8 cellular contexts compared by ENCODE assay signal in genomic region chr4:184472540-184473264, GRCh38. TPM values are rescaled to one million over a fixed set of nuclear protein-coding genes. Genes with fewer than 3 reads are reported as not detected.
DNase-seq lines count a peak whose midpoint lies in the region; ATAC-seq, FAIRE-seq and TF ChIP-seq lines count a peak whose summit lies in the region.

No MANE protein-coding gene starts in this region.

- peak overlapping the region; percentile 84 for H2AFZ ChIP-seq in endothelial cell of umbilical vein (ENCODE audit: low read depth, low read length)

- no peaks in the 10 kb centered on the region for H3K9me1 ChIP-seq in endothelial cell of umbilical vein (replicated peaks; ENCODE audit: control insufficient read depth, extremely low read depth, insufficient read depth, low read length)

- DNase-seq in NCI-H82 (lab: John Stamatoyannopoulos, UW) = peak; percentile 58
- DNase-seq in NCI-H82 treated with DMSO at 0.1 percent for 48 hours (lab: John Stamatoyannopoulos, UW; ENCODE audit: unreplicated experiment) = no peak
- DNase-seq in NCI-H69 (lab: John Stamatoyannopoulos, UW) = peak; percentile 68
- peak; percentile 85 for DNase-seq in activated CD8-positive, alpha-beta memory T cell treated with anti-CD3 and anti-CD28 coated beads, Interleukin-2, amount 50 U/mL, for 48 hours
- peak; percentile 75 for DNase-seq in endothelial cell of umbilical vein (ENCODE audit: low read depth, low spot score)
- DNase-seq in stimulated activated naive B cell treated with anti-CD40 and anti-IgM and Interleukin-4, amounts not matched to agents 10 μg/mL and 1 μg/mL and 100 μg/mL, for 72 hours = peak; percentile 67

- H3K4me2 ChIP-seq in endothelial cell of umbilical vein (ENCODE audit: insufficient read depth, low read length) = peak overlapping the region; percentile 86

- no peaks in the 10 kb centered on the region for H4K20me1 ChIP-seq in endothelial cell of umbilical vein (replicated peaks; ENCODE audit: control insufficient read depth, extremely low read depth, insufficient read depth, low read length)

- peak; percentile 43 for FAIRE-seq in endothelial cell of umbilical vein (lab: Jason Lieb, UNC)

- H3K9me3 ChIP-seq in endothelial cell of umbilical vein (replicated peaks; ENCODE audit: control insufficient read depth, insufficient read depth, low read length) = no peaks in the 10 kb centered on the region
- no peaks in the 10 kb centered on the region for H3K9me3 ChIP-seq in mesodermal cell (ENCODE audit: control insufficient read depth, low read length)

- no TSS peak for BruUV-seq in endothelial cell of umbilical vein (replicated peaks; lab: Mats Ljungman, UMichigan)

- peaks cover 39 to 69% of the 10 kb centered on the region in 2 donors for H3K4me1 Mint-ChIP-seq in stimulated activated naive B cell treated with anti-CD40 and anti-IgM and Interleukin-4, amounts not matched to agents 10 μg/mL and 1 μg/mL and 100 μg/mL, for 72 hours

- dilution Hi-C loops in endothelial cell of umbilical vein (cut with MboI; ENCODE audit: extremely low pct_ligation_motif_present, low sequenced_read_pairs) = no loop called here

- H3K4me3 ChIP-seq in endothelial cell of umbilical vein (replicated peaks in 1 of 3; ENCODE audit: insufficient read depth in 1 of 3, low read depth in 1 of 3, low read length in 3 of 3) (peak overlapping the region; percentile 62 to 86 (median 66)), mesodermal cell (ENCODE audit: extremely low read depth, insufficient read depth, low read length, poor library complexity, severe bottlenecking) (peak overlapping the region; percentile 90)

- peak overlapping the region; percentile 80 for H3K27ac ChIP-seq in endothelial cell of umbilical vein (ENCODE audit: insufficient read depth, low read depth, low read length)
- peak overlapping the region; percentile 76 for H3K27ac ChIP-seq in mesodermal cell (ENCODE audit: low read depth, low read length, severe bottlenecking)

- no peaks in the 10 kb centered on the region for H3K27me3 Mint-ChIP-seq in stimulated activated naive B cell treated with anti-CD40 and anti-IgM and Interleukin-4, amounts not matched to agents 10 μg/mL and 1 μg/mL and 100 μg/mL, for 72 hours

- H3K36me3 ChIP-seq in endothelial cell of umbilical vein (ENCODE audit: control insufficient read depth in 2 of 2, extremely low read depth in 1 of 2, insufficient read depth in 2 of 2, low read length in 2 of 2) (no peaks in the 10 kb centered on the region), mesodermal cell (ENCODE audit: control insufficient read depth, insufficient read depth, low read length) (no peaks in the 10 kb centered on the region)

- peak overlapping the region; percentile 81 for H3K9ac ChIP-seq in endothelial cell of umbilical vein (replicated peaks; ENCODE audit: extremely low read depth, insufficient read depth, low read length)

- H3K4me1 ChIP-seq in endothelial cell of umbilical vein (ENCODE audit: control insufficient read depth, extremely low read depth, insufficient read depth, low read length) (peaks cover 26% of the 10 kb centered on the region), mesodermal cell (ENCODE audit: control insufficient read depth, insufficient read depth, low read length, poor library complexity, severe bottlenecking) (no peaks in the 10 kb centered on the region)

- no peaks in the 10 kb centered on the region for H3K9me3 Mint-ChIP-seq in stimulated activated naive B cell treated with anti-CD40 and anti-IgM and Interleukin-4, amounts not matched to agents 10 μg/mL and 1 μg/mL and 100 μg/mL, for 72 hours

- POLR2A ChIA-PET in endothelial cell of umbilical vein (lab: Charles Lee) = no interaction called here

- peak overlapping the region; percentile 91 to 93 for H3K4me3 Mint-ChIP-seq in stimulated activated naive B cell treated with anti-CD40 and anti-IgM and Interleukin-4, amounts not matched to agents 10 μg/mL and 1 μg/mL and 100 μg/mL, for 72 hours

- CTCF ChIA-PET in endothelial cell of umbilical vein (lab: Charles Lee) = interaction anchor here (0.6 to 0.9 kb wide), 2 partner anchors 185 to 207 kb away, joined by 3 read pairs; no protein-coding TSS in a partner anchor

- H3K36me3 Mint-ChIP-seq in stimulated activated naive B cell treated with anti-CD40 and anti-IgM and Interleukin-4, amounts not matched to agents 10 μg/mL and 1 μg/mL and 100 μg/mL, for 72 hours = peaks cover 37 to 47% of the 10 kb centered on the region in 2 donors

- H3K27me3 ChIP-seq in endothelial cell of umbilical vein (ENCODE audit: control insufficient read depth in 2 of 2, insufficient read depth in 2 of 2, low read length in 2 of 2) = no peaks in the 10 kb centered on the region

- 0% methylated on average over 46 to 51 of the region's 70 CpGs for WGBS in mesodermal cell (ENCODE audit: insufficient coverage in 2 of 2), 2 experiments

- peak; percentile 31 for TF ChIP-seq POLR2A in endothelial cell of umbilical vein (IDR thresholded peaks at IDR 0.05; ENCODE audit: low read depth, low read length)

- H3K79me2 ChIP-seq in endothelial cell of umbilical vein (ENCODE audit: control insufficient read depth, insufficient read depth, low read length) = peaks cover 60% of the 10 kb centered on the region

- ATAC-seq in HG02623 (IDR thresholded peaks at IDR 0.05; ENCODE audit: unreplicated experiment) = peak; percentile 23
- peak; percentile 42 to 51 for ATAC-seq in stimulated activated naive B cell treated with anti-CD40 and anti-IgM and Interleukin-4, amounts not matched to agents 10 μg/mL and 1 μg/mL and 100 μg/mL, for 72 hours (replicated peaks)

- H3K27ac Mint-ChIP-seq in stimulated activated naive B cell treated with anti-CD40 and anti-IgM and Interleukin-4, amounts not matched to agents 10 μg/mL and 1 μg/mL and 100 μg/mL, for 72 hours = peak overlapping the region; percentile 97

- intact Hi-C loops in endothelial cell of umbilical vein (cut with micrococcal nuclease) = loop anchor here (1.0 to 10.0 kb wide), 2 partner anchors 19 to 352 kb away; partner anchors contain the start of gene ACSL1

- no peak for TF ChIP-seq CTCF in endothelial cell of umbilical vein (IDR thresholded peaks at IDR 0.05; ENCODE audit: extremely low read depth in 1 of 2, insufficient read depth in 1 of 2, low read depth in 1 of 2, low read length in 2 of 2)

TF ChIP-seq in endothelial cell of umbilical vein, 7 proteins besides CTCF, POLR2A, EP300 and RAD21:
- no peak for TF ChIP-seq GATA2 (IDR thresholded peaks at IDR 0.05; ENCODE audit: insufficient read depth, insufficient read length, low read depth, low read length)
- no peak for TF ChIP-seq EZH2 (IDR thresholded peaks at IDR 0.05; ENCODE audit: borderline replicate concordance, low read depth, low read length, severe bottlenecking)
- TF ChIP-seq, protein P1, sequence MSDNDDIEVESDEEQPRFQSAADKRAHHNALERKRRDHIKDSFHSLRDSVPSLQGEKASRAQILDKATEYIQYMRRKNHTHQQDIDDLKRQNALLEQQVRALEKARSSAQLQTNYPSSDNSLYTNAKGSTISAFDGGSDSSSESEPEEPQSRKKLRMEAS (IDR thresholded peaks at IDR 0.05; ENCODE audit: insufficient read depth, insufficient read length) = no peak
- no peak for TF ChIP-seq MYC (IDR thresholded peaks at IDR 0.05; ENCODE audit: low read depth, low read length)
- TF ChIP-seq POLR2AphosphoS5 (IDR thresholded peaks at IDR 0.05; ENCODE audit: insufficient read depth, low read depth, low read length) = peak; percentile 57
TF ChIP-seq in endothelial cell of umbilical vein: peak in this region for 1.

RNA-seq across cellular contexts. Expression of gene IRF2, which starts 1.6 kb away (rescaled TPM):
- total RNA-seq in endothelial cell of umbilical vein = 24.6 and 27.6 TPM in 2 replicates
- 25.8 and 26.9 TPM in 2 replicates for polyA plus RNA-seq in endothelial cell of umbilical vein
- 23.0 and 25.0 TPM in 2 replicates for polyA plus RNA-seq in endothelial cell of umbilical vein (2011; cell fraction: cytosol; rRNA removed)
- 23.1 and 24.0 TPM in 2 replicates for polyA plus RNA-seq in endothelial cell of umbilical vein (2011; cell fraction: nucleus; rRNA removed)
- 16.1 and 16.2 TPM in 2 replicates for polyA plus RNA-seq in endothelial cell of umbilical vein (2012)
- polyA minus RNA-seq in endothelial cell of umbilical vein = 30.9 and 32.6 TPM in 2 replicates
- polyA minus RNA-seq in endothelial cell of umbilical vein (2011; cell fraction: cytosol; rRNA and poly(A)+ RNA removed) = 15.4 TPM
- 16.3 and 16.8 TPM in 2 replicates for polyA minus RNA-seq in endothelial cell of umbilical vein (2011; cell fraction: nucleus; rRNA and poly(A)+ RNA removed)
- polyA plus RNA-seq in mesodermal cell (2013, experiment 1 of 2) = 10.8 TPM
- polyA plus RNA-seq in mesodermal cell (2013, experiment 2 of 2) = 12.3 TPM
